In the genomic region with DNA sequence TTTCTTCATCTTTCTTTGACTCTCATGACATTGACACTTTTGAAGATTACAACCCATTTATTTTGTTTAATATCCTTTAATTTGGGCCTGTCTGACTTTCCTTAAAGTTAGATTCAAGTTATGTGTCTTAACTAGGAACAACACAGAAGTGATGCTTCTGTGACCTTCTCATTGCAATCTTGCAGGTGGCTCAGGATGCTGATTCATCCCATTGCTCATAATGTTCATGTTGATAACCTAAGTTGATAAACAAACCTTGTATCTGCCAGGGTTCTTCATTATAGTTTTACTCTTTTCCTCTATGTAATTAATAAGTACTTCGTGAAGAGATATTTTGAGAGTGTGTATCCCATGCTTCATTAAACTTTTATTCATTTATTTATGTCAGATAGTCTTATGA, we compare ENCODE assay signal across 28 cellular contexts.
"Had no signal": no experiment of that assay in that cellular context is flagged by ENCODE, and none has a peak within 500 bp of the region (broad histone marks: within the 10 kb centered on the region; RNA-seq: fewer than 3 reads in every experiment).

No MANE protein-coding gene starts in this region.

- H3K4me3 ChIP-seq: gastroesophageal sphincter, hepatocyte, left lung, lower lobe of right lung, neural progenitor cell, right atrium auricular region, suprapubic skin, tibial artery, upper lobe of right lung had no signal

- H3K9me3 ChIP-seq: right atrium auricular region, suprapubic skin had no signal

- H3K4me2 ChIP-seq: hepatocyte, neural progenitor cell had no signal

- H3K9ac ChIP-seq: neural progenitor cell had no signal

- H3K4me1 ChIP-seq: gastroesophageal sphincter, left lung, lower lobe of right lung, tibial artery, upper lobe of right lung had no signal

- FAIRE-seq: endometrium, kidney had no signal

- H3K36me3 ChIP-seq: gastroesophageal sphincter, left lung, lower lobe of right lung, neural progenitor cell, right atrium auricular region, suprapubic skin, tibial artery, upper lobe of right lung had no signal

- DNase-seq: activated CD4-positive, alpha-beta memory T cell treated with anti-CD3 and anti-CD28 coated beads, Interleukin-2, amount 10 ng/mL, durations not matched to agents 7 days and 5 days; activated CD4-positive, alpha-beta T cell treated with anti-CD3 and anti-CD28 coated beads for 1 hour; activated CD4-positive, alpha-beta T cell treated with anti-CD3 and anti-CD28 coated beads, Interleukin-2, amount 10 ng/mL, durations not matched to agents 7 days and 5 days; activated CD8-positive, alpha-beta memory T cell treated with anti-CD3 and anti-CD28 coated beads, Interleukin-2, amount 50 U/mL, for 48 hours; activated naive CD8-positive, alpha-beta T cell treated with anti-CD3 and anti-CD28 coated beads, Interleukin-2, amount 50 U/mL, for 24 hours; activated T-cell treated with anti-CD3 and anti-CD28 coated beads, Interleukin-2, amount 50 U/mL, for 24 hours; amygdala; effector CD8-positive, alpha-beta T cell; erythroblast; kidney; left lung; lower lobe of right lung; mesendoderm; natural killer cell; occipital lobe; stimulated activated CD4-positive, alpha-beta T cell treated with anti-CD3 and anti-CD28 coated beads, Interleukin-15, amount 100 ng/mL, for 24 hours; stimulated activated CD4-positive, alpha-beta T cell treated with anti-CD3 and anti-CD28 coated beads, Interleukin-2, amount 100 ng/mL, for 24 hours; stimulated activated naive CD4-positive, alpha-beta T cell; T-helper 2 cell; tibial artery; upper lobe of right lung had no signal

- ATAC-seq: activated naive CD8-positive, alpha-beta T cell treated with anti-CD3 and anti-CD28 coated beads, Interleukin-2, amount 50 U/mL, for 24 hours; gastroesophageal sphincter; left lung; lower lobe of right lung; natural killer cell; upper lobe of right lung; WTC11 had no signal

- H3K27ac ChIP-seq: gastroesophageal sphincter, hepatocyte, left lung, lower lobe of right lung, neural progenitor cell, right atrium auricular region, suprapubic skin, tibial artery, upper lobe of right lung had no signal

- H2AFZ ChIP-seq: hepatocyte, neural progenitor cell had no signal

- H3K27me3 ChIP-seq: hepatocyte, left lung, neural progenitor cell, right atrium auricular region, suprapubic skin, upper lobe of right lung had no signal

- H3K79me2 ChIP-seq: hepatocyte had no signal
